Comparison of ENCODE assay signal across 10 cellular contexts in the genomic region with DNA sequence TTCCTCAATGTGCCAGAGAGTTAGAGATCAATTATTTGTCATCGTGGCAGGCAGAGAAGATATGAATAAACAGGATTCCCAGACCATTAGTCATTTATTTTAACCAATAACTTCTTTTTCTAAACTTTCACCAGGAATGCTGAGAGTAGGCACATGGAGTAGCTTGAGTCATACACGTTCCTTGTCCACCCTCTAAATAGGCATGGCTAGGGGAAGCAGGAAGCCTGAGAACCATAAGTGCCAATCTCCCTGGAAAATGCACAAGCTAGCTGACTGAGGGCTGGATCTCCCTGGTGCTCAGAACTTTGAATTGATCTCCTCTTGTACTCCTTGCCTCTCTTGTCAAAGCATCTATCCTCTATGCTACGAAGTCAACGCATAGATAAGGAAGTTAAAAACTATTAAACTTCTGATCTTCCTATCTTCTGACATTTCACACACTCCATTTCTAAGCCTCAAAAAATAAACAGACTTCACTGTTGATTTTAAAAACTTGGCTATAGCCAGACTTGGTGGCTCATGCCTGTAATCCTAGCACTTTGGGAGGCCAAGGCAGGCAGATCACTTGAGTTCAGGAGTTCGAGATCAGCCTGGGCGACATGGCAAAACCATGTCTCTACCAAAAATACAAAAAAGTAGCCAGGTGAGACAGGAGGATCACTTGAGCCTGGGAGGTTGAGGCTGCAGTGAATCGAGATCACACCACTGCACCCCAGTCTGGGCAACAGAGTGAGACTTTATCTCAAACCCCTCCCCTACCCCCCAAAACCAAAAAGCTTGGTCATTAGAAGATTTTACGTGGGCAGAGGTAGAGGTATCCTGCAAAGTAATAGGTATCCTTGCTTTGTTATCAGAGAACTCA. TPM values are rescaled to one million over a fixed set of nuclear protein-coding genes. Genes with fewer than 3 reads are reported as not detected.
DNase-seq lines count a peak whose midpoint lies in the region; ATAC-seq, FAIRE-seq and TF ChIP-seq lines count a peak whose summit lies in the region.
"Had no signal": no experiment of that assay in that cellular context is flagged by ENCODE, and none has a peak within 500 bp of the region (broad histone marks: within the 10 kb centered on the region; RNA-seq: fewer than 3 reads in every experiment).

No MANE protein-coding gene starts in this region.

- TF ChIP-seq POLR2A in H54 (IDR thresholded peaks at IDR 0.05; ENCODE audit: low read depth, low read length) (no peak), GM18505 (IDR thresholded peaks at IDR 0.05; ENCODE audit: borderline replicate concordance, extremely low read depth, insufficient read depth, insufficient read length) (no peak)

- peaks cover 35% of the 10 kb centered on the region for H3K4me1 Mint-ChIP-seq in neural progenitor cell

- no peaks in the 10 kb centered on the region for H3K27me3 ChIP-seq in foreskin keratinocyte
- no peaks in the 10 kb centered on the region for H3K27me3 ChIP-seq in neural progenitor cell

- H3K27me3 Mint-ChIP-seq in neural progenitor cell (ENCODE audit: insufficient read depth, low read depth) = peaks cover 9% of the 10 kb centered on the region

- no peaks in the 10 kb centered on the region for H3F3A ChIP-seq in neural progenitor cell (ENCODE audit: low read depth)

- H3K4me1 ChIP-seq in foreskin keratinocyte = peaks cover 42% of the 10 kb centered on the region
- peaks cover 26% of the 10 kb centered on the region for H3K4me1 ChIP-seq in neural progenitor cell

- no peaks in the 10 kb centered on the region for H3K36me3 ChIP-seq in neural progenitor cell

- H3K4me3 ChIP-seq in skin epidermis = no peak overlapping the region
- no peak overlapping the region for H3K4me3 ChIP-seq in neural progenitor cell

- H2AFZ ChIP-seq in neural progenitor cell (replicated peaks) = no peak overlapping the region

- H3K27ac ChIP-seq in foreskin keratinocyte (peak overlapping the region; percentile 79), skin epidermis (peak overlapping the region in 17 of 21 experiments; percentile 14 to 78 (median 51)), neural progenitor cell (no peak overlapping the region)

- H3K9me3 ChIP-seq in neural progenitor cell (ENCODE audit: low read depth) = no peaks in the 10 kb centered on the region

- no peak overlapping the region for H3K27ac Mint-ChIP-seq in neural progenitor cell
- H3K27ac Mint-ChIP-seq: T-helper 1 cell treated with Interleukin-12 subunit alpha and Interleukin-12 subunit beta and Interleukin-4 antibody, amounts not matched to agents 30 μg/mL and 1 μg/mL, for 36 hours had no signal

- peaks cover 2% of the 10 kb centered on the region for H3K36me3 Mint-ChIP-seq in neural progenitor cell

- H3K9ac ChIP-seq in neural progenitor cell = no peak overlapping the region

- peak; percentile 86 for FAIRE-seq in H54 (lab: Jason Lieb, UNC)

- no peak overlapping the region for H3K4me2 ChIP-seq in neural progenitor cell

- no peaks in the 10 kb centered on the region for H4K20me1 ChIP-seq in neural progenitor cell (ENCODE audit: low read depth)

- no peak for TF ChIP-seq CTCF in foreskin keratinocyte (conservative IDR thresholded peaks at IDR 0.05)
- TF ChIP-seq CTCF in neural progenitor cell (IDR thresholded peaks at IDR 0.05) = no peak

- no peaks in the 10 kb centered on the region for H3K79me2 ChIP-seq in neural progenitor cell (ENCODE audit: low read depth)

- peak; percentile 44 for ATAC-seq in foreskin keratinocyte
- no peak for ATAC-seq in GM18505 (IDR thresholded peaks at IDR 0.05; ENCODE audit: unreplicated experiment)
- ATAC-seq in GM18502 (IDR thresholded peaks at IDR 0.05; ENCODE audit: poor library complexity, unreplicated experiment) = no peak
- ATAC-seq in HG03354 (IDR thresholded peaks at IDR 0.05; ENCODE audit: poor library complexity, severe bottlenecking, unreplicated experiment) = no peak

- H3K9me3 Mint-ChIP-seq in neural progenitor cell = peaks cover 3% of the 10 kb centered on the region
- H3K9me3 Mint-ChIP-seq: T-helper 1 cell treated with Interleukin-12 subunit alpha and Interleukin-12 subunit beta and Interleukin-4 antibody, amounts not matched to agents 30 μg/mL and 1 μg/mL, for 36 hours had no signal

- H3K4me3 Mint-ChIP-seq in neural progenitor cell = no peak overlapping the region
- H3K4me3 Mint-ChIP-seq: T-helper 1 cell treated with Interleukin-12 subunit alpha and Interleukin-12 subunit beta and Interleukin-4 antibody, amounts not matched to agents 30 μg/mL and 1 μg/mL, for 36 hours had no signal

- DNase-seq in H54 (ENCODE audit: insufficient read length, low spot score) (peak; percentile 59), T1000 (lab: John Stamatoyannopoulos, UW) (peak; percentile 28), foreskin keratinocyte (peak; percentile 94 to 97), neural progenitor cell (ENCODE audit: low spot score) (no peak)
- DNase-seq: NCI-H1105 had no signal

RNA-seq across cellular contexts. Expression of gene ADTRP, which starts 11.8 kb away (rescaled TPM):
- total RNA-seq in foreskin keratinocyte = 3.1 and 5.5 TPM in 2 replicates
- 3.0 and 4.3 TPM in 2 replicates for polyA plus RNA-seq in foreskin keratinocyte
- total RNA-seq in neural progenitor cell (ENCODE audit: low replicate concordance) = not detected in 2 replicates
